In the genomic region with DNA sequence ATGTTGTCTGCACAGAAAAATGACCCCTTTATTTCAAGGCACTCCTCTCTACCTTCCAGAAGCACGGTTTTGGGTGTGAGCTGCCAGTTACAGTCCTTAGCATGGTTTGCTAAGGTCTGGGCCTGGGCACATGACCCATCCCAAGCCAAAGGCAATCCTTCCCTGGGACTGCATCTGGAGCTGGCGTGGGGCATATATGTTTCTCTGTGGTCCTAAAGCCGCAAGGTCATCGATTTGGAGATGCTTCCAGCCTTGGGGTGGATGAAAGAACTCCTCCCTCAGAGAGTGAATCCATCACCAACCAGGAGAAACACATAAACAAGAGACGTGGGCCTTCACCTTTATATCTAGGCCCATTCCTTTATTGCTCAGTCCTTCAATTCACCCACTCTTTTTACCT, we compare ENCODE assay signal across 17 cellular contexts.
"Had no signal": no experiment of that assay in that cellular context is flagged by ENCODE, and none has a peak within 500 bp of the region (broad histone marks: within the 10 kb centered on the region; RNA-seq: fewer than 3 reads in every experiment).

No MANE protein-coding gene starts in this region.

- H3K4me3 Mint-ChIP-seq: dendritic cell treated with granulocyte-macrophage colony-stimulating factor and Interleukin-4, amounts not matched to agents 40 ng/mL and 50 ng/mL, for 4 days; naive thymus-derived CD8-positive, alpha-beta T cell; stimulated activated memory B cell treated with anti-CD40 and anti-IgM and Interleukin-4, amounts not matched to agents 10 μg/mL and 1 μg/mL and 100 μg/mL, for 72 hours; stimulated activated naive CD8-positive, alpha-beta T cell treated with anti-CD3 and anti-CD28 coated beads, Interleukin-15, Interleukin-2, amounts not matched to agents 100 ng/mL and 50 ng/mL, for 24 hours had no signal

- H3K36me3 Mint-ChIP-seq: stimulated activated memory B cell treated with anti-CD40 and anti-IgM and Interleukin-4, amounts not matched to agents 10 μg/mL and 1 μg/mL and 100 μg/mL, for 72 hours had no signal

- H3K4me2 ChIP-seq: hepatocyte had no signal

- H3K27me3 ChIP-seq: hepatocyte, pancreas, transverse colon had no signal

- H3K9me3 ChIP-seq: mucosa of descending colon, pancreas, transverse colon had no signal

- H3K79me2 ChIP-seq: hepatocyte had no signal

- H2AFZ ChIP-seq: hepatocyte had no signal

- ATAC-seq: left colon; mucosa of descending colon; naive thymus-derived CD8-positive, alpha-beta T cell; pancreas; right cardiac atrium; stimulated activated memory B cell treated with anti-CD40 and anti-IgM and Interleukin-4, amounts not matched to agents 10 μg/mL and 1 μg/mL and 100 μg/mL, for 72 hours had no signal

- H3K27ac Mint-ChIP-seq: dendritic cell treated with granulocyte-macrophage colony-stimulating factor and Interleukin-4, amounts not matched to agents 40 ng/mL and 50 ng/mL, for 4 days; naive thymus-derived CD8-positive, alpha-beta T cell; progenitor cell of endocrine pancreas; stimulated activated memory B cell treated with anti-CD40 and anti-IgM and Interleukin-4, amounts not matched to agents 10 μg/mL and 1 μg/mL and 100 μg/mL, for 72 hours; stimulated activated naive CD8-positive, alpha-beta T cell treated with anti-CD3 and anti-CD28 coated beads, Interleukin-15, Interleukin-2, amounts not matched to agents 100 ng/mL and 50 ng/mL, for 24 hours had no signal

- H3K36me3 ChIP-seq: pancreas, transverse colon had no signal

- H3K4me1 ChIP-seq: pancreas, transverse colon had no signal

- H3K27ac ChIP-seq: hepatocyte, pancreas, transverse colon had no signal

- H3K4me3 ChIP-seq: hepatocyte, mucosa of descending colon, pancreas, transverse colon had no signal

- H3K27me3 Mint-ChIP-seq: dendritic cell treated with granulocyte-macrophage colony-stimulating factor and Interleukin-4, amounts not matched to agents 40 ng/mL and 50 ng/mL, for 4 days; stimulated activated naive CD8-positive, alpha-beta T cell treated with anti-CD3 and anti-CD28 coated beads, Interleukin-15, Interleukin-2, amounts not matched to agents 100 ng/mL and 50 ng/mL, for 24 hours had no signal

- FAIRE-seq: colon, endothelial cell of umbilical vein, pancreas had no signal

- DNase-seq: erythroblast; foreskin melanocyte; head of caudate nucleus; left colon; mucosa of descending colon; naive thymus-derived CD8-positive, alpha-beta T cell; pancreas; right cardiac atrium; stimulated activated CD4-positive, alpha-beta T cell treated with anti-CD3 and anti-CD28 coated beads, Interleukin-4, amount 100 ng/mL, for 1 hour; transverse colon had no signal

- H3K4me1 Mint-ChIP-seq: stimulated activated memory B cell treated with anti-CD40 and anti-IgM and Interleukin-4, amounts not matched to agents 10 μg/mL and 1 μg/mL and 100 μg/mL, for 72 hours had no signal

- H3K9me3 Mint-ChIP-seq: dendritic cell treated with granulocyte-macrophage colony-stimulating factor and Interleukin-4, amounts not matched to agents 40 ng/mL and 50 ng/mL, for 4 days; stimulated activated memory B cell treated with anti-CD40 and anti-IgM and Interleukin-4, amounts not matched to agents 10 μg/mL and 1 μg/mL and 100 μg/mL, for 72 hours; stimulated activated naive CD8-positive, alpha-beta T cell treated with anti-CD3 and anti-CD28 coated beads, Interleukin-15, Interleukin-2, amounts not matched to agents 100 ng/mL and 50 ng/mL, for 24 hours had no signal
